ENCODE assay signal across 24 cellular contexts in genomic region chr2:48434101-48434500, GRCh38. TPM values are rescaled to one million over a fixed set of nuclear protein-coding genes. Genes with fewer than 3 reads are reported as not detected.
DNase-seq lines count a peak whose midpoint lies in the region; ATAC-seq, FAIRE-seq and TF ChIP-seq lines count a peak whose summit lies in the region.
"Had no signal": no experiment of that assay in that cellular context is flagged by ENCODE, and none has a peak within 500 bp of the region (broad histone marks: within the 10 kb centered on the region; RNA-seq: fewer than 3 reads in every experiment).

No MANE protein-coding gene starts in this region.

- FAIRE-seq in GM12892 (lab: Jason Lieb, UNC): no peak
- FAIRE-seq: HTR-8/SVneo had no signal

- H3K27ac ChIP-seq in left ventricle myocardium inferior (replicated peaks) (peak overlapping the region; percentile 48), heart right ventricle (peak overlapping the region in 1 of 10 donors; percentile 62), uterus (peak overlapping the region; percentile 2 to 51)
- H3K27ac ChIP-seq: A549, right atrium auricular region, WERI-Rb-1 had no signal

- no peak for DNase-seq in left ventricle myocardium inferior
- DNase-seq in heart right ventricle: no peak
- DNase-seq in uterus: no peak
- DNase-seq in GM12892 (ENCODE audit: insufficient read length): no peak
- no peak for DNase-seq in GOT3 (lab: John Stamatoyannopoulos, UW)
- no peak for DNase-seq in HUDEP-2 (lab: John Stamatoyannopoulos, UW; ENCODE audit: unreplicated experiment in 76 of 76)
- DNase-seq: activated CD4-positive, alpha-beta T cell treated with anti-CD3 and anti-CD28 coated beads, Interleukin-2, amount 50 U/mL, for 4 hours; activated naive CD8-positive, alpha-beta T cell treated with anti-CD3 and anti-CD28 coated beads, Interleukin-2, amount 50 U/mL, for 24 hours; BE2C; Kasumi-1; naive thymus-derived CD8-positive, alpha-beta T cell; NCI-H1092 treated with DMSO at 0.1 percent for 48 hours; NCI-H2029; WERI-Rb-1 had no signal

- peaks cover 75% of the 10 kb centered on the region for H3K4me1 Mint-ChIP-seq in dendritic cell treated with granulocyte-macrophage colony-stimulating factor and Interleukin-4, amounts not matched to agents 40 ng/mL and 50 ng/mL, for 4 days (ENCODE audit: low read depth)
- H3K4me1 Mint-ChIP-seq in nephron: peaks cover 25% of the 10 kb centered on the region
- H3K4me1 Mint-ChIP-seq: activated naive CD8-positive, alpha-beta T cell treated with anti-CD3 and anti-CD28 coated beads, Interleukin-2, amount 50 U/mL, for 24 hours; brain had no signal

- H3K9me3 ChIP-seq in left ventricle myocardium inferior (replicated peaks): no peaks in the 10 kb centered on the region
- no peaks in the 10 kb centered on the region for H3K9me3 ChIP-seq in heart right ventricle
- no peaks in the 10 kb centered on the region for H3K9me3 ChIP-seq in uterus
- H3K9me3 ChIP-seq: A549, BE2C, ovary, right atrium auricular region had no signal

- 83 to 93% methylated on average over 4 of the region's 4 CpGs for WGBS in heart right ventricle, 2 donors

- H3K27me3 ChIP-seq in left ventricle myocardium inferior (ENCODE audit: low read depth) (no peaks in the 10 kb centered on the region), heart right ventricle (no peaks in the 10 kb centered on the region), uterus (no peaks in the 10 kb centered on the region)
- H3K27me3 ChIP-seq: BE2C, ovary, right atrium auricular region had no signal

- H3K9me3 Mint-ChIP-seq in dendritic cell treated with granulocyte-macrophage colony-stimulating factor and Interleukin-4, amounts not matched to agents 40 ng/mL and 50 ng/mL, for 4 days: no peaks in the 10 kb centered on the region
- no peaks in the 10 kb centered on the region for H3K9me3 Mint-ChIP-seq in nephron
- H3K9me3 Mint-ChIP-seq: activated naive CD8-positive, alpha-beta T cell treated with anti-CD3 and anti-CD28 coated beads, Interleukin-2, amount 50 U/mL, for 24 hours; brain; mesothelial cell of epicardium; naive thymus-derived CD8-positive, alpha-beta T cell; T-helper 2 cell treated with Interferon-gamma antibody and Interleukin-4, amounts not matched to agents 5 μg/mL and 100 μg/mL, for 36 hours had no signal

- peak overlapping the region; percentile 80 for H3K27ac Mint-ChIP-seq in dendritic cell treated with granulocyte-macrophage colony-stimulating factor and Interleukin-4, amounts not matched to agents 40 ng/mL and 50 ng/mL, for 4 days
- peak overlapping the region; percentile 26 to 83 (median 56) for H3K27ac Mint-ChIP-seq in nephron
- H3K27ac Mint-ChIP-seq: activated naive CD8-positive, alpha-beta T cell treated with anti-CD3 and anti-CD28 coated beads, Interleukin-2, amount 50 U/mL, for 24 hours; naive thymus-derived CD8-positive, alpha-beta T cell; T-helper 2 cell treated with Interferon-gamma antibody and Interleukin-4, amounts not matched to agents 5 μg/mL and 100 μg/mL, for 36 hours had no signal

- peaks cover 9% of the 10 kb centered on the region for H3K4me1 ChIP-seq in left ventricle myocardium inferior
- peaks cover 0 to 29% (median 0%) of the 10 kb centered on the region in 9 donors for H3K4me1 ChIP-seq in heart right ventricle
- H3K4me1 ChIP-seq in uterus: no peaks in the 10 kb centered on the region
- H3K4me1 ChIP-seq: A549, BE2C, right atrium auricular region had no signal

- intact Hi-C loops in left ventricle myocardium inferior (cut with micrococcal nuclease) (no loop called here), heart right ventricle (cut with DNase I) (loop anchor here in 1 of 10 donors (10.0 kb wide), 1 partner anchor 529 kb away; the partner anchor contains the start of gene FBXO11), uterus (cut with DNase I; ENCODE audit: low total_unique reads) (no loop called here)
- intact Hi-C loops in dendritic cell treated with granulocyte-macrophage colony-stimulating factor and Interleukin-4, amounts not matched to agents 40 ng/mL and 50 ng/mL, for 4 days (cut with micrococcal nuclease): loop anchor here (5.0 kb wide), 1 partner anchor 112 kb away; no protein-coding TSS in a partner anchor

- no peak overlapping the region for H3K4me3 Mint-ChIP-seq in dendritic cell treated with granulocyte-macrophage colony-stimulating factor and Interleukin-4, amounts not matched to agents 40 ng/mL and 50 ng/mL, for 4 days
- H3K4me3 Mint-ChIP-seq in nephron: no peak overlapping the region
- H3K4me3 Mint-ChIP-seq: activated naive CD8-positive, alpha-beta T cell treated with anti-CD3 and anti-CD28 coated beads, Interleukin-2, amount 50 U/mL, for 24 hours; brain; mesothelial cell of epicardium; naive thymus-derived CD8-positive, alpha-beta T cell; T-helper 2 cell treated with Interferon-gamma antibody and Interleukin-4, amounts not matched to agents 5 μg/mL and 100 μg/mL, for 36 hours had no signal

- H3K27me3 Mint-ChIP-seq in dendritic cell treated with granulocyte-macrophage colony-stimulating factor and Interleukin-4, amounts not matched to agents 40 ng/mL and 50 ng/mL, for 4 days: no peaks in the 10 kb centered on the region
- H3K27me3 Mint-ChIP-seq in nephron (ENCODE audit: low read depth): no peaks in the 10 kb centered on the region
- H3K27me3 Mint-ChIP-seq: naive thymus-derived CD8-positive, alpha-beta T cell had no signal

- TF ChIP-seq POLR2A in uterus (IDR thresholded peaks at IDR 0.05) (no peak), GM12892 (IDR thresholded peaks at IDR 0.05; ENCODE audit: low read depth, low read length) (no peak)

- no peak overlapping the region for H3K4me3 ChIP-seq in left ventricle myocardium inferior
- no peak overlapping the region for H3K4me3 ChIP-seq in heart right ventricle
- H3K4me3 ChIP-seq in uterus: no peak overlapping the region
- H3K4me3 ChIP-seq: A549, ovary had no signal

- no peaks in the 10 kb centered on the region for H3K36me3 Mint-ChIP-seq in dendritic cell treated with granulocyte-macrophage colony-stimulating factor and Interleukin-4, amounts not matched to agents 40 ng/mL and 50 ng/mL, for 4 days (ENCODE audit: low read depth)
- no peaks in the 10 kb centered on the region for H3K36me3 Mint-ChIP-seq in nephron (ENCODE audit: low read depth)
- H3K36me3 Mint-ChIP-seq: brain; mesothelial cell of epicardium; naive thymus-derived CD8-positive, alpha-beta T cell had no signal

- no peak for ATAC-seq in heart right ventricle
- ATAC-seq: A549; activated naive CD8-positive, alpha-beta T cell treated with anti-CD3 and anti-CD28 coated beads, Interleukin-2, amount 50 U/mL, for 24 hours; HCT116; naive thymus-derived CD8-positive, alpha-beta T cell had no signal

- H3K36me3 ChIP-seq in left ventricle myocardium inferior (no peaks in the 10 kb centered on the region), heart right ventricle (no peaks in the 10 kb centered on the region), uterus (no peaks in the 10 kb centered on the region)
- H3K36me3 ChIP-seq: BE2C, ovary, right atrium auricular region, WERI-Rb-1 had no signal

- no peak for TF ChIP-seq CTCF in left ventricle myocardium inferior (IDR thresholded peaks at IDR 0.05; ENCODE audit: borderline replicate concordance)
- TF ChIP-seq CTCF in heart right ventricle (IDR thresholded peaks at IDR 0.05): no peak
- TF ChIP-seq CTCF in nephron (IDR thresholded peaks at IDR 0.05; ENCODE audit: unreplicated experiment in 3 of 3): no peak
- TF ChIP-seq CTCF in uterus (IDR thresholded peaks at IDR 0.05): no peak

RNA-seq across cellular contexts. Expression of gene PPP1R21, which starts 6.5 kb away (rescaled TPM):
- total RNA-seq in left ventricle myocardium inferior (10.8 TPM), heart right ventricle (10 to 100 TPM in 6 of 10 donors, 1 to 10 TPM in 4; 6.9 to 13.4 (median 10.4) TPM), uterus (100 to 1,000 TPM in 1 of 4 donors, 10 to 100 TPM in 3; 37.3 to 150 (median 53.0) TPM)
- polyA plus RNA-seq in heart right ventricle: 10 to 100 TPM in 1 of 2 donors, 1 to 10 TPM in 1; 9.9 to 24.1 TPM
- polyA plus RNA-seq in GM12892 (2012; ENCODE audit: missing spikeins): 28.1 TPM
